ENCODE assay signal across 20 cellular contexts in genomic region chr4:3707423-3708102, GRCh38. TPM values are rescaled to one million over a fixed set of nuclear protein-coding genes. Genes with fewer than 3 reads are reported as not detected.
DNase-seq lines count a peak whose midpoint lies in the region; ATAC-seq, FAIRE-seq and TF ChIP-seq lines count a peak whose summit lies in the region.
"Had no signal": no experiment of that assay in that cellular context is flagged by ENCODE, and none has a peak within 500 bp of the region (broad histone marks: within the 10 kb centered on the region; RNA-seq: fewer than 3 reads in every experiment).

No MANE protein-coding gene starts in this region.

- no TSS peak for BruUV-seq in HepG2 (replicated peaks; lab: Mats Ljungman, UMichigan)

- H3F3A ChIP-seq in neural progenitor cell (ENCODE audit: low read depth) = no peaks in the 10 kb centered on the region

- H3K4me3 Mint-ChIP-seq in neural progenitor cell = no peak overlapping the region
- H3K4me3 Mint-ChIP-seq: activated CD4-positive, alpha-beta memory T cell treated with anti-CD3 and anti-CD28 coated beads, Interleukin-2, amount 10 ng/mL, durations not matched to agents 7 days and 5 days; activated naive CD8-positive, alpha-beta T cell; activated T-cell treated with anti-CD3 and anti-CD28 coated beads, Interleukin-2, amount 50 U/mL, for 4 hours; naive thymus-derived CD4-positive, alpha-beta T cell had no signal

- H3K36me3 Mint-ChIP-seq in neural progenitor cell = no peaks in the 10 kb centered on the region
- H3K36me3 Mint-ChIP-seq: activated naive CD8-positive, alpha-beta T cell; naive thymus-derived CD4-positive, alpha-beta T cell had no signal

- intact Hi-C loops in right lobe of liver (cut with DNase I) (no loop called here), HepG2 (cut with micrococcal nuclease; ENCODE audit: unreplicated experiment) (no loop called here)

- in situ Hi-C loops in HepG2 (cut with HindIII; ENCODE audit: extremely low pct_ligation_motif_present, low pct_unique_long_range_greater_than_20kb) = no loop called here

- DNase-seq in right lobe of liver (peak in 2 of 3 donors; percentile 7 to 34), HepG2 (ENCODE audit: low spot score) (no peak), neural progenitor cell (ENCODE audit: low spot score) (no peak), SW 1271 (lab: John Stamatoyannopoulos, UW) (no peak), cerebellar cortex (ENCODE audit: low spot score) (no peak)
- DNase-seq in effector CD4-positive, alpha-beta T cell = no peak
- DNase-seq: activated CD4-positive, alpha-beta memory T cell treated with anti-CD3 and anti-CD28 coated beads, Interleukin-2, amount 10 ng/mL, durations not matched to agents 7 days and 5 days; activated T-cell treated with anti-CD3 and anti-CD28 coated beads, Interleukin-2, amount 50 U/mL, for 4 hours; DND-41; MG63; naive thymus-derived CD4-positive, alpha-beta T cell; NCI-H2227 treated with DMSO at 0.1 percent for 48 hours; T-helper 1 cell had no signal

- H3K79me2 ChIP-seq in HepG2 (ENCODE audit: insufficient read depth, low read length) (no peaks in the 10 kb centered on the region), neural progenitor cell (ENCODE audit: low read depth) (no peaks in the 10 kb centered on the region)

- TF ChIP-seq EP300 in HepG2 (IDR thresholded peaks at IDR 0.05; ENCODE audit: low read depth in 2 of 2, low read length in 2 of 2) (no peak), HepG2 (CRISPR knock-in tag; IDR thresholded peaks at IDR 0.05; ENCODE audit: borderline replicate concordance) (no peak)

- TF ChIP-seq CTCF in right lobe of liver (IDR thresholded peaks at IDR 0.05) = no peak
- no peak for TF ChIP-seq CTCF in HepG2 (CRISPR knock-in tag; IDR thresholded peaks at IDR 0.05)
- TF ChIP-seq CTCF in neural progenitor cell (IDR thresholded peaks at IDR 0.05) = no peak

- H3K27me3 ChIP-seq in right lobe of liver (no peaks in the 10 kb centered on the region), HepG2 (ENCODE audit: control insufficient read depth in 1 of 2, insufficient read depth in 2 of 2, low read length in 2 of 2) (peaks cover 16 to 77% of the 10 kb centered on the region in 2 experiments; a peak in 4 of 5 replicates), neural progenitor cell (peaks cover 8% of the 10 kb centered on the region)
- H3K27me3 ChIP-seq: MG63 had no signal

- FAIRE-seq in HepG2 (lab: Jason Lieb, UNC) = no peak

- CTCF ChIA-PET in HepG2 (lab: Yijun Ruan, JAX; ENCODE audit: low intra/inter-chr PET ratio, low total read pairs) = no interaction called here

- 64% methylated on average over 15 of the region's 17 CpGs for WGBS in right lobe of liver (ENCODE audit: insufficient coverage, low coverage, low lambda C conversion rate, missing lambda C conversion rate)
- WGBS in HepG2 (ENCODE audit: low lambda C conversion rate) = 41% methylated on average over 14 of the region's 17 CpGs

- POLR2A ChIA-PET in HepG2 (lab: Yijun Ruan, JAX) = no interaction called here

- no peaks in the 10 kb centered on the region for H3K9me3 Mint-ChIP-seq in neural progenitor cell
- H3K9me3 Mint-ChIP-seq: activated CD4-positive, alpha-beta memory T cell treated with anti-CD3 and anti-CD28 coated beads, Interleukin-2, amount 10 ng/mL, durations not matched to agents 7 days and 5 days; activated T-cell treated with anti-CD3 and anti-CD28 coated beads, Interleukin-2, amount 50 U/mL, for 4 hours; naive thymus-derived CD4-positive, alpha-beta T cell had no signal

- no peak overlapping the region for H3K4me3 ChIP-seq in right lobe of liver
- H3K4me3 ChIP-seq in HepG2 (replicated peaks in 1 of 3; ENCODE audit: insufficient read depth in 1 of 3, low read depth in 2 of 3, low read length in 3 of 3) = no peak overlapping the region
- H3K4me3 ChIP-seq in neural progenitor cell = no peak overlapping the region
- H3K4me3 ChIP-seq: MG63, prostate gland had no signal

- no peaks in the 10 kb centered on the region for H3K36me3 ChIP-seq in right lobe of liver
- no peaks in the 10 kb centered on the region for H3K36me3 ChIP-seq in HepG2 (replicated peaks in 1 of 2; ENCODE audit: control insufficient read depth in 1 of 2, insufficient read depth in 2 of 2, low read length in 2 of 2)
- H3K36me3 ChIP-seq in neural progenitor cell = no peaks in the 10 kb centered on the region
- H3K36me3 ChIP-seq: MG63, prostate gland had no signal

- ATAC-seq in right lobe of liver = no peak
- no peak for ATAC-seq in HepG2
- no peak for ATAC-seq in HG03159 (IDR thresholded peaks at IDR 0.05; ENCODE audit: unreplicated experiment)
- ATAC-seq: activated T-cell treated with anti-CD3 and anti-CD28 coated beads, Interleukin-2, amount 50 U/mL, for 4 hours; naive thymus-derived CD4-positive, alpha-beta T cell had no signal

- no peaks in the 10 kb centered on the region for H3K9me3 ChIP-seq in right lobe of liver
- H3K9me3 ChIP-seq in HepG2 (ENCODE audit: low read length) = no peaks in the 10 kb centered on the region
- no peaks in the 10 kb centered on the region for H3K9me3 ChIP-seq in neural progenitor cell (ENCODE audit: low read depth)
- H3K9me3 ChIP-seq: MG63, prostate gland had no signal

- H3K27ac ChIP-seq in right lobe of liver = no peak overlapping the region
- no peak overlapping the region for H3K27ac ChIP-seq in HepG2 (ENCODE audit: extremely low read length, insufficient read depth, low read length)
- peak overlapping the region; percentile 12 for H3K27ac ChIP-seq in cingulate gyrus (ENCODE audit: low read depth, low read length)
- H3K27ac ChIP-seq in neural progenitor cell = no peak overlapping the region
- H3K27ac ChIP-seq: prostate gland, RWPE1, VCaP had no signal

- peaks cover 55% of the 10 kb centered on the region for H3K4me1 Mint-ChIP-seq in neural progenitor cell
- H3K4me1 Mint-ChIP-seq: activated CD4-positive, alpha-beta memory T cell treated with anti-CD3 and anti-CD28 coated beads, Interleukin-2, amount 10 ng/mL, durations not matched to agents 7 days and 5 days; naive thymus-derived CD4-positive, alpha-beta T cell had no signal

- H4K20me1 ChIP-seq in HepG2 (ENCODE audit: insufficient read depth, low read length) = no peaks in the 10 kb centered on the region
- no peaks in the 10 kb centered on the region for H4K20me1 ChIP-seq in neural progenitor cell (ENCODE audit: low read depth)

- peak overlapping the region; percentile 83 for H3K27ac Mint-ChIP-seq in neural progenitor cell
- H3K27ac Mint-ChIP-seq: activated CD4-positive, alpha-beta memory T cell treated with anti-CD3 and anti-CD28 coated beads, Interleukin-2, amount 10 ng/mL, durations not matched to agents 7 days and 5 days; activated naive CD8-positive, alpha-beta T cell; naive thymus-derived CD4-positive, alpha-beta T cell had no signal

- no peak overlapping the region for H2AFZ ChIP-seq in HepG2 (ENCODE audit: low read length)
- H2AFZ ChIP-seq in neural progenitor cell (replicated peaks) = no peak overlapping the region

- H3K4me1 ChIP-seq in right lobe of liver = no peaks in the 10 kb centered on the region
- H3K4me1 ChIP-seq in HepG2 (ENCODE audit: insufficient read depth, low read length) = peaks cover 15% of the 10 kb centered on the region; the same call in 1 of the 2 replicates
- H3K4me1 ChIP-seq in neural progenitor cell = peaks cover 22% of the 10 kb centered on the region
- H3K4me1 ChIP-seq: prostate gland had no signal

- no peak for TF ChIP-seq RAD21 in HepG2 (CRISPR knock-in tag; IDR thresholded peaks at IDR 0.05)

- TF ChIP-seq POLR2A in right lobe of liver (IDR thresholded peaks at IDR 0.05) = no peak
- TF ChIP-seq POLR2A in HepG2 (IDR thresholded peaks at IDR 0.05; ENCODE audit: insufficient read depth in 1 of 2, low read depth in 2 of 2, low read length in 2 of 2) = no peak

- H3K9ac ChIP-seq in HepG2 (ENCODE audit: insufficient read depth, low read depth, low read length) (no peak overlapping the region), neural progenitor cell (no peak overlapping the region)

- peaks cover 23% of the 10 kb centered on the region for H3K27me3 Mint-ChIP-seq in neural progenitor cell (ENCODE audit: insufficient read depth, low read depth)
- H3K27me3 Mint-ChIP-seq: activated CD4-positive, alpha-beta memory T cell treated with anti-CD3 and anti-CD28 coated beads, Interleukin-2, amount 10 ng/mL, durations not matched to agents 7 days and 5 days; activated naive CD8-positive, alpha-beta T cell had no signal

- H3K4me2 ChIP-seq in HepG2 (ENCODE audit: low read depth, low read length) = no peak overlapping the region
- no peak overlapping the region for H3K4me2 ChIP-seq in neural progenitor cell

TF ChIP-seq in HepG2, 621 proteins besides CTCF, POLR2A, EP300 and RAD21 (continues in another document):
- no peak for TF ChIP-seq RXRB (CRISPR knock-in tag; IDR thresholded peaks at IDR 0.05; ENCODE audit: borderline replicate concordance)

RNA-seq across cellular contexts. Expression of gene ADRA2C, which starts 58.6 kb away (rescaled TPM):
- total RNA-seq in right lobe of liver = under 1 TPM in 5 of 6 experiments, not detected in 1; 0.17 to 0.81 (median 0.65) TPM
- total RNA-seq in HepG2 (2016; rRNA removed; fragmentation: Illumina TruSeq; extraction: Trizol) = 43.8 and 69.7 TPM in 2 replicates
- 39.5 and 40.6 TPM in 2 replicates for total RNA-seq in HepG2 (2016; cell fraction: cytosol; rRNA removed; fragmentation: Illumina TruSeq; extraction: Trizol; ENCODE audit: low read depth)
- total RNA-seq in HepG2 (2016; cell fraction: insoluble cytoplasmic fraction; rRNA removed; fragmentation: Illumina TruSeq; extraction: Trizol) = 45.3 and 69.6 TPM in 2 replicates
- total RNA-seq in HepG2 (2016; cell fraction: membrane; rRNA removed; fragmentation: Illumina TruSeq; extraction: Trizol) = 83.4 and 93.4 TPM in 2 replicates
- 32.1 and 42.6 TPM in 2 replicates for total RNA-seq in HepG2 (2016; cell fraction: nucleus; rRNA removed; fragmentation: Illumina TruSeq; extraction: Trizol)
- polyA plus RNA-seq in HepG2 (2011; rRNA removed) = 15.4 and 23.1 TPM in 2 replicates
- polyA plus RNA-seq in HepG2 (2011; cell fraction: cytosol; rRNA removed) = 20.0 and 39.6 TPM in 2 replicates
- 34.6 and 44.2 TPM in 2 replicates for polyA plus RNA-seq in HepG2 (2011; cell fraction: nucleus; rRNA removed)
- 13.5 and 14.6 TPM in 2 replicates for polyA plus RNA-seq in HepG2 (2012)
- polyA plus RNA-seq in HepG2 (2016; cell fraction: cytosol; fragmentation: Illumina TruSeq; extraction: Trizol; ENCODE audit: low read depth) = 40.9 and 41.6 TPM in 2 replicates
- polyA plus RNA-seq in HepG2 (2016; cell fraction: insoluble cytoplasmic fraction; fragmentation: Illumina TruSeq; extraction: Trizol; ENCODE audit: low read depth) = 48.4 and 52.4 TPM in 2 replicates
- 74.1 and 77.9 TPM in 2 replicates for polyA plus RNA-seq in HepG2 (2016; cell fraction: membrane; fragmentation: Illumina TruSeq; extraction: Trizol; ENCODE audit: low read depth)
- polyA plus RNA-seq in HepG2 (2016; cell fraction: nucleus; fragmentation: Illumina TruSeq; extraction: Trizol; ENCODE audit: insufficient read depth, low read depth) = 63.0 and 70.2 TPM in 2 replicates
- 0.07 and 154 TPM in 2 replicates for polyA minus RNA-seq in HepG2 (2011; rRNA and poly(A)+ RNA removed; ENCODE audit: low replicate concordance)
- 31.1 and 39.3 TPM in 2 replicates for polyA minus RNA-seq in HepG2 (2011; cell fraction: cytosol; rRNA and poly(A)+ RNA removed)
- 9.3 and 10.7 TPM in 2 replicates for polyA minus RNA-seq in HepG2 (2011; cell fraction: nucleus; rRNA and poly(A)+ RNA removed)
- 2.5 and 12.9 TPM in 2 replicates for total RNA-seq in neural progenitor cell (ENCODE audit: low replicate concordance)
- total RNA-seq: activated CD4-positive, alpha-beta memory T cell treated with anti-CD3 and anti-CD28 coated beads, Interleukin-2, amount 10 ng/mL, durations not matched to agents 7 days and 5 days; activated T-cell treated with anti-CD3 and anti-CD28 coated beads, Interleukin-2, amount 50 U/mL, for 4 hours; naive thymus-derived CD4-positive, alpha-beta T cell had no signal
- polyA plus RNA-seq: AG04450; naive thymus-derived CD4-positive, alpha-beta T cell had no signal

Comparison
In these comparisons a context has a peak if more than half of its experiments do, and no peak if none do; other contexts are left out.
1. DNase-seq: peak in right lobe of liver (2 of 3); none in HepG2 (single experiment), neural progenitor cell (single experiment), SW 1271 (0 of 2), effector CD4-positive, alpha-beta T cell (single experiment) and cerebellar cortex (single experiment).